ENCODE assay signal across 23 cellular contexts in genomic region chr10:124328514-124329220, GRCh38.
"Had no signal": no experiment of that assay in that cellular context is flagged by ENCODE, and none has a peak within 500 bp of the region (broad histone marks: within the 10 kb centered on the region; RNA-seq: fewer than 3 reads in every experiment).

No MANE protein-coding gene starts in this region.

- H3K9me3 ChIP-seq: breast epithelium, pancreas, right lobe of liver, testis, upper lobe of right lung had no signal

- ATAC-seq: activated naive CD8-positive, alpha-beta T cell treated with anti-CD3 and anti-CD28 coated beads, Interleukin-2, amount 50 U/mL, for 24 hours; activated T-cell treated with anti-CD3 and anti-CD28 coated beads, Interleukin-2, amount 50 U/mL, for 4 hours; gastroesophageal sphincter; heart left ventricle; pancreas; right lobe of liver; stimulated activated effector memory CD8-positive, alpha-beta T cell treated with anti-CD3 and anti-CD28 coated beads, Interleukin-12 subunit alpha, Interleukin-12 subunit beta, amount 100 ng/mL, for 72 hours; upper lobe of right lung had no signal

- H3K4me3 ChIP-seq: breast epithelium, esophagus muscularis mucosa, gastroesophageal sphincter, heart left ventricle, left ventricle myocardium inferior, pancreas, right lobe of liver, smooth muscle cell, testis, upper lobe of right lung had no signal

- FAIRE-seq: endothelial cell of umbilical vein, pancreas had no signal

- H3K27me3 ChIP-seq: breast epithelium, esophagus muscularis mucosa, gastroesophageal sphincter, heart left ventricle, pancreas, right lobe of liver, testis, upper lobe of right lung had no signal

- H3K27ac Mint-ChIP-seq: activated naive CD4-positive, alpha-beta T cell treated with anti-CD3 and anti-CD28 coated beads, Interleukin-2, amount 10 ng/mL, durations not matched to agents 7 days and 5 days; activated naive CD8-positive, alpha-beta T cell treated with anti-CD3 and anti-CD28 coated beads, Interleukin-2, amount 50 U/mL, for 24 hours; stimulated activated effector memory CD8-positive, alpha-beta T cell treated with anti-CD3 and anti-CD28 coated beads, Interleukin-12 subunit alpha, Interleukin-12 subunit beta, amount 100 ng/mL, for 72 hours had no signal

- H3K27ac ChIP-seq: breast epithelium, esophagus muscularis mucosa, gastroesophageal sphincter, heart left ventricle, left ventricle myocardium inferior, pancreas, right lobe of liver, testis, upper lobe of right lung, VCaP had no signal

- H3K36me3 ChIP-seq: breast epithelium, esophagus muscularis mucosa, gastroesophageal sphincter, heart left ventricle, left ventricle myocardium inferior, pancreas, right lobe of liver, upper lobe of right lung had no signal

- H3K4me1 ChIP-seq: breast epithelium, esophagus muscularis mucosa, gastroesophageal sphincter, left ventricle myocardium inferior, pancreas, right lobe of liver, testis, upper lobe of right lung had no signal

- DNase-seq: activated CD4-positive, alpha-beta T cell treated with anti-CD3 and anti-CD28 coated beads, Interleukin-2, amount 50 U/mL, for 4 hours; activated effector memory CD4-positive, alpha-beta T cell treated with Interleukin-2 at 50 U/mL for 16 hours; activated naive CD4-positive, alpha-beta T cell treated with anti-CD3 and anti-CD28 coated beads, Interleukin-2, amount 10 ng/mL, durations not matched to agents 7 days and 5 days; activated naive CD8-positive, alpha-beta T cell treated with anti-CD3 and anti-CD28 coated beads, Interleukin-2, amount 50 U/mL, for 24 hours; activated T-cell treated with anti-CD3 and anti-CD28 coated beads, Interleukin-2, amount 50 U/mL, for 4 hours; effector CD8-positive, alpha-beta T cell; heart left ventricle; left ventricle myocardium inferior; mammary epithelial cell; pancreas; stimulated activated CD4-positive, alpha-beta T cell treated with anti-CD3 and anti-CD28 coated beads, Interleukin-4, amount 100 ng/mL, for 24 hours; T-helper 2 cell; testis; upper lobe of right lung had no signal

- H3K4me1 Mint-ChIP-seq: activated naive CD4-positive, alpha-beta T cell treated with anti-CD3 and anti-CD28 coated beads, Interleukin-2, amount 10 ng/mL, durations not matched to agents 7 days and 5 days; activated naive CD8-positive, alpha-beta T cell treated with anti-CD3 and anti-CD28 coated beads, Interleukin-2, amount 50 U/mL, for 24 hours; neural crest cell had no signal

- H3K36me3 Mint-ChIP-seq: activated naive CD4-positive, alpha-beta T cell treated with anti-CD3 and anti-CD28 coated beads, Interleukin-2, amount 10 ng/mL, durations not matched to agents 7 days and 5 days; stimulated activated effector memory CD8-positive, alpha-beta T cell treated with anti-CD3 and anti-CD28 coated beads, Interleukin-12 subunit alpha, Interleukin-12 subunit beta, amount 100 ng/mL, for 72 hours had no signal

- H3K4me3 Mint-ChIP-seq: activated naive CD4-positive, alpha-beta T cell treated with anti-CD3 and anti-CD28 coated beads, Interleukin-2, amount 10 ng/mL, durations not matched to agents 7 days and 5 days; activated naive CD8-positive, alpha-beta T cell treated with anti-CD3 and anti-CD28 coated beads, Interleukin-2, amount 50 U/mL, for 24 hours; activated T-cell treated with anti-CD3 and anti-CD28 coated beads, Interleukin-2, amount 50 U/mL, for 4 hours; neural crest cell; stimulated activated effector memory CD8-positive, alpha-beta T cell treated with anti-CD3 and anti-CD28 coated beads, Interleukin-12 subunit alpha, Interleukin-12 subunit beta, amount 100 ng/mL, for 72 hours had no signal

- H3K9me3 Mint-ChIP-seq: activated naive CD4-positive, alpha-beta T cell treated with anti-CD3 and anti-CD28 coated beads, Interleukin-2, amount 10 ng/mL, durations not matched to agents 7 days and 5 days had no signal

- H3K4me2 ChIP-seq: smooth muscle cell had no signal
